In the genomic region with DNA sequence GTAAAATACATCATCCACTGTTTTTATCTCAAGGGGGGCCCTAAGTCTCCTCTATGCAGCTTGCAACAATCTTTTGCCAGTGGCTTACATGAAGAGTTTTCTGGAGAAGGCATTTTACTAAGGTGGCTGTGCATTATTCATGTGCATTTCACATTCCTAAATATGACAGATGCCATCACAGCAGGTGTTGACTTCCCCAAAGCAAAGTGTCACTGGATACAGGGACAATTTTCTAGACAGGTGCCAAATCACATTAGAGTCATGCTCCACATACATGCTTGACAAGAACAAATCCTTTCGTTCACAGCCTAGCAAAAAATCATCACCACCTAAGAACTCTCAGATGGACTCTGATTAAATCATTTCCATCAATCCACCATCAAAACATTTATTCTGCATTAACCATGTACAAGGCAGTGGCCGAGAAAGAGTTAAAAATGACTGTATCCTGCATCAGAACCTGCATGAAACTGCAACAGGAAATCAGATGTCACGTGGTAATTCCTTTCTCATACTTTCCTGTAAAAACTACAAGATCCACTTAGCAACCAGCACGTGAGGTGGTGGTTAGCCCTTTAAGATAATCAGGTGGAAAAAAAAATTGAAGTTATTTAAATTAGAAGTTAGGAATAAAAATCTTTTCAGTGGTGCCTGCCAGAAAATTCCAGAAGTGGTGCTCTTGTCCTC, we compare ENCODE assay signal across 12 cellular contexts.
DNase-seq lines count a peak whose midpoint lies in the region; ATAC-seq and TF ChIP-seq lines count a peak whose summit lies in the region.
"Had no signal": no experiment of that assay in that cellular context is flagged by ENCODE, and none has a peak within 500 bp of the region (broad histone marks: within the 10 kb centered on the region; RNA-seq: fewer than 3 reads in every experiment).

No MANE protein-coding gene starts in this region.

- ATAC-seq in GM19467 (IDR thresholded peaks at IDR 0.05; ENCODE audit: unreplicated experiment) (peak; percentile 37), activated B cell treated with CpG ODN at 0.5 μM for 24 hours (ENCODE audit: low read depth) (no peak)

- H3K27me3 ChIP-seq in DOHH2 (ENCODE audit: control insufficient read depth, low read length) (no peaks in the 10 kb centered on the region), BE2C (no peaks in the 10 kb centered on the region)
- H3K27me3 ChIP-seq: stomach had no signal

- intact Hi-C loops in activated B cell treated with CpG ODN at 0.5 μM for 24 hours (cut with micrococcal nuclease), result loop anchor here (2.0 to 10.0 kb wide), 2 partner anchors 14 to 442 kb away; a partner anchor contains a TSS

- DNase-seq in activated B cell treated with CpG ODN at 0.5 μM for 24 hours (no peak), iris pigment epithelial cell (ENCODE audit: low read depth) (peak; percentile 18), NCI-H748 (lab: John Stamatoyannopoulos, UW; ENCODE audit: unreplicated experiment) (no peak), BE2C (no peak), NK-92 (lab: John Stamatoyannopoulos, UW; ENCODE audit: unreplicated experiment) (no peak)
- DNase-seq: hippocampal formation, NCI-H1048, SIG-M5, stomach had no signal

- no peaks in the 10 kb centered on the region for H3K9me2 ChIP-seq in DOHH2 (replicated peaks; ENCODE audit: control insufficient read depth, low read length)

- H3K27me3 Mint-ChIP-seq in activated B cell treated with CpG ODN at 0.5 μM for 24 hours, result no peaks in the 10 kb centered on the region

- H3F3A ChIP-seq in DOHH2 (ENCODE audit: control insufficient read depth, insufficient read depth), result peaks cover 19% of the 10 kb centered on the region

- H3K36me3 Mint-ChIP-seq in activated B cell treated with CpG ODN at 0.5 μM for 24 hours (ENCODE audit: low read depth), result peaks cover 32% of the 10 kb centered on the region

- TF ChIP-seq CTCF in DOHH2 (IDR thresholded peaks at IDR 0.05; ENCODE audit: low read depth, low read length, poor library complexity, severe bottlenecking) (no peak), activated B cell treated with CpG ODN at 0.5 μM for 24 hours (IDR thresholded peaks at IDR 0.05) (no peak), BE2C (IDR thresholded peaks at IDR 0.05; ENCODE audit: low read depth, low read length) (no peak)

- peaks cover 54% of the 10 kb centered on the region for H3K4me1 Mint-ChIP-seq in activated B cell treated with CpG ODN at 0.5 μM for 24 hours

- no peaks in the 10 kb centered on the region for H4K20me1 ChIP-seq in DOHH2 (ENCODE audit: control insufficient read depth, insufficient read depth, low read depth, low read length)

- H3K4me3 Mint-ChIP-seq in activated B cell treated with CpG ODN at 0.5 μM for 24 hours, result peak overlapping the region; percentile 39

- peaks cover 68% of the 10 kb centered on the region for H3K36me3 ChIP-seq in DOHH2 (ENCODE audit: control insufficient read depth, low read length)
- H3K36me3 ChIP-seq in BE2C, result peaks cover 5% of the 10 kb centered on the region
- H3K36me3 ChIP-seq: prostate gland had no signal

- peak overlapping the region; percentile 88 for H3K4me2 ChIP-seq in DOHH2 (ENCODE audit: low read length)

- POLR2A ChIA-PET in activated B cell treated with CpG ODN at 0.5 μM for 24 hours (lab: Charles Lee), result interaction anchor here (1.0 kb wide), 1 partner anchor 49 kb away, joined by 4 read pairs; no protein-coding TSS in a partner anchor

- peaks cover 66% of the 10 kb centered on the region for H3K79me2 ChIP-seq in DOHH2 (ENCODE audit: control insufficient read depth, low read length)

- CTCF ChIA-PET in activated B cell treated with CpG ODN at 0.5 μM for 24 hours (lab: Charles Lee), result interaction anchor here (1.7 to 3.5 kb wide), 2 partner anchors 20 to 33 kb away, joined by 4 to 16 read pairs; no protein-coding TSS in a partner anchor

- H3K9me3 ChIP-seq in DOHH2 (ENCODE audit: control insufficient read depth, insufficient read depth, low read length), result no peaks in the 10 kb centered on the region
- H3K9me3 ChIP-seq in BE2C, result no peaks in the 10 kb centered on the region
- H3K9me3 ChIP-seq: prostate gland, stomach had no signal

- H3K27ac Mint-ChIP-seq in activated B cell treated with CpG ODN at 0.5 μM for 24 hours, result peak overlapping the region; percentile 50

- H3K9me3 Mint-ChIP-seq in activated B cell treated with CpG ODN at 0.5 μM for 24 hours, result no peaks in the 10 kb centered on the region

- peaks cover 94% of the 10 kb centered on the region for H3K4me1 ChIP-seq in DOHH2 (ENCODE audit: control insufficient read depth, low read length)
- peaks cover 16% of the 10 kb centered on the region for H3K4me1 ChIP-seq in BE2C
- H3K4me1 ChIP-seq: prostate gland had no signal

- peak overlapping the region; percentile 100 for H3K27ac ChIP-seq in DOHH2 (ENCODE audit: low read depth, low read length)
- H3K27ac ChIP-seq: prostate gland had no signal

- H3K4me3 ChIP-seq in DOHH2 (ENCODE audit: low read length) (peak overlapping the region; percentile 60), BE2C (ENCODE audit: low read depth, low read length) (no peak overlapping the region)
- H3K4me3 ChIP-seq: prostate gland, stomach had no signal
